ENCODE assay signal across 17 cellular contexts in genomic region chr3:129836381-129837056, GRCh38. TPM values are rescaled to one million over a fixed set of nuclear protein-coding genes. Genes with fewer than 3 reads are reported as not detected.
DNase-seq lines count a peak whose midpoint lies in the region; ATAC-seq, FAIRE-seq and TF ChIP-seq lines count a peak whose summit lies in the region.
"Had no signal": no experiment of that assay in that cellular context is flagged by ENCODE, and none has a peak within 500 bp of the region (broad histone marks: within the 10 kb centered on the region; RNA-seq: fewer than 3 reads in every experiment).

No MANE protein-coding gene starts in this region.

- CTCF ChIA-PET in HEK293 (lab: Yijun Ruan, JAX): interaction anchor here (0.8 to 1.4 kb wide), 3 partner anchors 11 to 347 kb away, joined by 3 read pairs; no protein-coding TSS in a partner anchor

- H3K4me1 ChIP-seq in HEK293 (ENCODE audit: control insufficient read depth, insufficient read depth, low read length) (peaks cover 10% of the 10 kb centered on the region; the same call in 1 of the 2 replicates), psoas muscle (peaks cover 52% of the 10 kb centered on the region)

- FAIRE-seq in D721Med (lab: Jason Lieb, UNC): no peak
- FAIRE-seq: bronchial epithelial cell, RCC 7860 had no signal

- H3K4me3 ChIP-seq in HEK293 (ENCODE audit: low read depth, low read length) (no peak overlapping the region), psoas muscle (no peak overlapping the region)
- H3K4me3 ChIP-seq: HAP-1, lower lobe of right lung, spleen had no signal

- DNase-seq in SK-N-DZ (ENCODE audit: low spot score): peak; percentile 14
- DNase-seq in foreskin melanocyte: peak; percentile 86
- no peak for DNase-seq in psoas muscle
- DNase-seq in D721Med (ENCODE audit: insufficient read length, low spot score): no peak
- no peak for DNase-seq in activated T-cell treated with anti-CD3 and anti-CD28 coated beads, Interleukin-2, amount 50 U/mL, for 1 hour
- DNase-seq: activated CD8-positive, alpha-beta T cell treated with anti-CD3 and anti-CD28 coated beads for 36 hours; CD4-positive, CD25-positive, alpha-beta regulatory T cell; GDM1; lower lobe of right lung; spleen; substantia nigra had no signal

- H3K27me3 ChIP-seq in psoas muscle (ENCODE audit: insufficient read depth in 3 of 3, low read length in 2 of 3): no peaks in the 10 kb centered on the region
- H3K27me3 ChIP-seq: spleen had no signal

- POLR2A ChIA-PET in HEK293 (lab: Yijun Ruan, JAX): no interaction called here

- H3K9me3 ChIP-seq in HEK293 (ENCODE audit: control insufficient read depth, insufficient read depth, low read depth, low read length) (no peaks in the 10 kb centered on the region), psoas muscle (no peaks in the 10 kb centered on the region)
- H3K9me3 ChIP-seq: HAP-1, lower lobe of right lung, spleen had no signal

- ATAC-seq in psoas muscle: no peak
- ATAC-seq in GM18498 (IDR thresholded peaks at IDR 0.05; ENCODE audit: unreplicated experiment): no peak
- ATAC-seq: activated CD8-positive, alpha-beta T cell treated with anti-CD3 and anti-CD28 coated beads for 36 hours had no signal

- TF ChIP-seq CTCF in HEK293 (tag by site-specific recombination; IDR thresholded peaks at IDR 0.05): no peak
- TF ChIP-seq CTCF in psoas muscle (IDR thresholded peaks at IDR 0.05): no peak
- TF ChIP-seq CTCF in D721Med (IDR thresholded peaks at IDR 0.05; ENCODE audit: insufficient read depth, missing control alignments): no peak

- 34 to 44% (median 34%) methylated on average over 2 of the region's 2 CpGs for WGBS in psoas muscle, 3 donors

- H3K36me3 ChIP-seq in HEK293 (ENCODE audit: control insufficient read depth in 2 of 2, insufficient read depth in 1 of 2, low read length in 2 of 2) (no peaks in the 10 kb centered on the region), psoas muscle (ENCODE audit: insufficient read depth in 1 of 2, low read depth in 1 of 2) (no peaks in the 10 kb centered on the region)
- H3K36me3 ChIP-seq: lower lobe of right lung had no signal

- H3K27ac ChIP-seq in HEK293 (ENCODE audit: extremely low read depth, low read depth, low read length) (no peak overlapping the region), psoas muscle (peak overlapping the region; percentile 5)
- H3K27ac ChIP-seq: epithelial cell of prostate, lower lobe of right lung, spleen had no signal

- intact Hi-C loops in psoas muscle (cut with DNase I): no loop called here

TF ChIP-seq in HEK293, 187 proteins besides CTCF, POLR2A, EP300 and RAD21:
- TF ChIP-seq ZNF202 (tag by site-specific recombination; IDR thresholded peaks at IDR 0.05; ENCODE audit: borderline replicate concordance): no peak
- TF ChIP-seq ZNF341 (tag by site-specific recombination; IDR thresholded peaks at IDR 0.05; ENCODE audit: low read depth): peak; percentile 41; the same call in 1 of the 2 replicates
- 0 out of 2 replicates have a peak, but pooled peaks have one; percentile 36 for TF ChIP-seq PRDM10 (tag by site-specific recombination; IDR thresholded peaks at IDR 0.05)
- no peak for TF ChIP-seq ZNF558 (tag by site-specific recombination; IDR thresholded peaks at IDR 0.05)

RNA-seq across cellular contexts. Expression of gene TMCC1, which starts 57.0 kb away (rescaled TPM):
- 5.3 and 8.6 TPM in 2 replicates for polyA plus RNA-seq in SK-N-DZ (2014; cell fraction: cytosol; rRNA removed)
- 9.9 and 18.4 TPM in 2 replicates for polyA plus RNA-seq in SK-N-DZ (2014; cell fraction: nucleus; rRNA removed)
- 10 to 100 TPM; 38.1 to 55.0 (median 44.9) TPM for total RNA-seq in psoas muscle
- 10 to 100 TPM; 12.4 to 31.4 (median 13.8) TPM for polyA plus RNA-seq in psoas muscle

Comparison
In these comparisons a context has a peak if more than half of its experiments do, and no peak if none do; other contexts are left out.
1. DNase-seq: peak in SK-N-DZ (single experiment) and foreskin melanocyte (single experiment); none in psoas muscle (0 of 2), D721Med (single experiment) and activated T-cell treated with anti-CD3 and anti-CD28 coated beads, Interleukin-2, amount 50 U/mL, for 1 hour (single experiment).